In genomic region chr9:6955251-6955921, GRCh38 we compare ENCODE assay signal across 8 cellular contexts.
DNase-seq lines count a peak whose midpoint lies in the region; ATAC-seq, FAIRE-seq and TF ChIP-seq lines count a peak whose summit lies in the region.

No MANE protein-coding gene starts in this region.

- no peak overlapping the region for H3K27ac ChIP-seq in uterus

- no peaks in the 10 kb centered on the region for H3K36me3 Mint-ChIP-seq in T-helper 2 cell treated with Interferon-gamma antibody and Interleukin-4, amounts not matched to agents 5 μg/mL and 100 μg/mL, for 36 hours (ENCODE audit: low read depth)

- H3K9me3 Mint-ChIP-seq in T-helper 2 cell treated with Interferon-gamma antibody and Interleukin-4, amounts not matched to agents 5 μg/mL and 100 μg/mL, for 36 hours, result no peaks in the 10 kb centered on the region

- no peaks in the 10 kb centered on the region for H3K36me3 ChIP-seq in uterus

- intact Hi-C loops in uterus (cut with DNase I; ENCODE audit: low total_unique reads), result no loop called here

- H3K4me1 ChIP-seq in uterus, result no peaks in the 10 kb centered on the region

- no peaks in the 10 kb centered on the region for H3K4me1 Mint-ChIP-seq in T-helper 2 cell treated with Interferon-gamma antibody and Interleukin-4, amounts not matched to agents 5 μg/mL and 100 μg/mL, for 36 hours (ENCODE audit: low read depth)

- H3K27ac Mint-ChIP-seq in T-helper 2 cell treated with Interferon-gamma antibody and Interleukin-4, amounts not matched to agents 5 μg/mL and 100 μg/mL, for 36 hours, result no peak overlapping the region

- TF ChIP-seq POLR2A in uterus (IDR thresholded peaks at IDR 0.05), result no peak

- no peaks in the 10 kb centered on the region for H3K9me3 ChIP-seq in uterus

- H3K4me3 ChIP-seq in uterus, result no peak overlapping the region

- H3K27me3 ChIP-seq in uterus, result no peaks in the 10 kb centered on the region

- TF ChIP-seq CTCF in uterus (IDR thresholded peaks at IDR 0.05), result no peak
- TF ChIP-seq CTCF in omental fat pad (IDR thresholded peaks at IDR 0.05), result no peak

- FAIRE-seq in frontal cortex (lab: Jason Lieb, UNC), result no peak

- DNase-seq in DMS79 (lab: John Stamatoyannopoulos, UW) (peak; percentile 35), NCI-H345 (lab: John Stamatoyannopoulos, UW) (peak; percentile 73), frontal cortex (ENCODE audit: low spot score in 2 of 2) (peak; percentile 35 to 51), uterus (no peak), germinal center (ENCODE audit: low spot score) (no peak), omental fat pad (ENCODE audit: low spot score) (no peak)
- DNase-seq in T-helper 2 cell treated with Interferon-gamma antibody and Interleukin-4, amounts not matched to agents 5 μg/mL and 100 μg/mL, for 36 hours (ENCODE audit: low spot score), result no peak

- ATAC-seq in GM21619 (IDR thresholded peaks at IDR 0.05; ENCODE audit: unreplicated experiment) (peak; percentile 66), omental fat pad (ENCODE audit: low FRiP score) (no peak)

- H3K4me3 Mint-ChIP-seq in T-helper 2 cell treated with Interferon-gamma antibody and Interleukin-4, amounts not matched to agents 5 μg/mL and 100 μg/mL, for 36 hours, result no peak overlapping the region

- H3K27me3 Mint-ChIP-seq in T-helper 2 cell treated with Interferon-gamma antibody and Interleukin-4, amounts not matched to agents 5 μg/mL and 100 μg/mL, for 36 hours (ENCODE audit: low read depth), result no peaks in the 10 kb centered on the region

Comparison
In these comparisons a context has a peak if more than half of its experiments do, and no peak if none do; other contexts are left out.
1. DNase-seq: peak in DMS79 (single experiment), NCI-H345 (single experiment) and frontal cortex (2 of 2); none in uterus (0 of 2), T-helper 2 cell treated with Interferon-gamma antibody and Interleukin-4, amounts not matched to agents 5 μg/mL and 100 μg/mL, for 36 hours (single experiment), germinal center (single experiment) and omental fat pad (single experiment).